In the genomic region with DNA sequence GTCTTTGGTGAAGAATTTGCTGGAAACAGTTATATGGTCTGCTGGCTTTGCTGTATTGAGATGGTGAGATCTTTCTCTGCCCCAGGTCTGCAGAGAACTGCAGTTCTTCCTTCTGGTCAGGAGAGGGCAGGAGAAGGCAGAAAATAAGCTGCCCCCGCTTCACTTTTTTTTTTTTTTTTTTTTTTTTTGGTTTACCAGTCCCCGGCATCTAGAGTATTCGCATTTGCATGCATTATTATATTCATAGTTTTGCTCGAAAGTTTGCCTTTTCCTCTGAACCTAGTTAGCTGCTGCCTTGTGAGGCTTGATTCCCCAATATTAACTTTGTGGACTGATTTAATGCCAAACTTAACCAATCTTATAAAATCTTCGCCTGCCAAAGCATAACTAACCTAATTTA, we compare ENCODE assay signal across 8 cellular contexts. TPM values are rescaled to one million over a fixed set of nuclear protein-coding genes. Genes with fewer than 3 reads are reported as not detected.
DNase-seq lines count a peak whose midpoint lies in the region; ATAC-seq, FAIRE-seq and TF ChIP-seq lines count a peak whose summit lies in the region.

No MANE protein-coding gene starts in this region.

- no peak overlapping the region for H3K27ac Mint-ChIP-seq in activated CD8-positive, alpha-beta T cell treated with anti-CD3 and anti-CD28 coated beads for 36 hours
- H3K27ac Mint-ChIP-seq in progenitor cell of endocrine pancreas, result no peak overlapping the region

- peak; percentile 88 for TF ChIP-seq CTCF in D721Med (IDR thresholded peaks at IDR 0.05; ENCODE audit: insufficient read depth, missing control alignments)
- TF ChIP-seq CTCF in activated CD8-positive, alpha-beta T cell treated with anti-CD3 and anti-CD28 coated beads for 36 hours (IDR thresholded peaks at IDR 0.05), result peak; percentile 80
- TF ChIP-seq CTCF in progenitor cell of endocrine pancreas (IDR thresholded peaks at IDR 0.05; ENCODE audit: unreplicated experiment), result peak; percentile 79

- FAIRE-seq in D721Med (lab: Jason Lieb, UNC), result no peak

- ATAC-seq in activated CD8-positive, alpha-beta T cell treated with anti-CD3 and anti-CD28 coated beads for 36 hours, result peak; percentile 94
- ATAC-seq in HG03045 (IDR thresholded peaks at IDR 0.05; ENCODE audit: unreplicated experiment) (no peak), HG02852 (IDR thresholded peaks at IDR 0.05; ENCODE audit: unreplicated experiment) (no peak)

- POLR2A ChIA-PET in activated CD8-positive, alpha-beta T cell treated with anti-CD3 and anti-CD28 coated beads for 36 hours (lab: Charles Lee), result interaction anchor here (0.7 to 1.8 kb wide), 4 partner anchors 10 to 78 kb away, joined by 3 to 7 read pairs (median 4); a partner anchor contains a TSS

- no peaks in the 10 kb centered on the region for H3K27me3 ChIP-seq in H7 (ENCODE audit: control insufficient read depth, insufficient read depth, low read length)

- H3K36me3 ChIP-seq in H7 (replicated peaks; ENCODE audit: control insufficient read depth, insufficient read depth, low read length), result no peaks in the 10 kb centered on the region

- intact Hi-C loops in activated CD8-positive, alpha-beta T cell treated with anti-CD3 and anti-CD28 coated beads for 36 hours (cut with micrococcal nuclease), result loop anchor here (5.0 to 10.0 kb wide), 3 partner anchors 122 to 390 kb away; a partner anchor contains a TSS

- no peaks in the 10 kb centered on the region for H3K9me3 Mint-ChIP-seq in activated CD8-positive, alpha-beta T cell treated with anti-CD3 and anti-CD28 coated beads for 36 hours
- H3K9me3 Mint-ChIP-seq in progenitor cell of endocrine pancreas (ENCODE audit: low read depth), result peaks cover 4% of the 10 kb centered on the region

- no peaks in the 10 kb centered on the region for H3K36me3 Mint-ChIP-seq in activated CD8-positive, alpha-beta T cell treated with anti-CD3 and anti-CD28 coated beads for 36 hours (ENCODE audit: low read depth)
- no peaks in the 10 kb centered on the region for H3K36me3 Mint-ChIP-seq in progenitor cell of endocrine pancreas (ENCODE audit: insufficient read depth)

- no peaks in the 10 kb centered on the region for H3K4me1 Mint-ChIP-seq in activated CD8-positive, alpha-beta T cell treated with anti-CD3 and anti-CD28 coated beads for 36 hours (ENCODE audit: low read depth)
- no peaks in the 10 kb centered on the region for H3K4me1 Mint-ChIP-seq in progenitor cell of endocrine pancreas (ENCODE audit: low read depth)

- CTCF ChIA-PET in activated CD8-positive, alpha-beta T cell treated with anti-CD3 and anti-CD28 coated beads for 36 hours (lab: Charles Lee), result interaction anchor here (0.6 to 3.5 kb wide), 35 partner anchors 10 to 476 kb away, joined by 3 to 37 read pairs (median 3); a partner anchor contains a TSS

- peak; percentile 67 for DNase-seq in D721Med (ENCODE audit: insufficient read length, low spot score)
- peak; percentile 85 for DNase-seq in H7
- peak; percentile 34 for DNase-seq in NCI-H446 treated with DMSO at 0.1 percent for 48 hours (lab: John Stamatoyannopoulos, UW)
- DNase-seq in activated CD8-positive, alpha-beta T cell treated with anti-CD3 and anti-CD28 coated beads for 36 hours, result peak; percentile 37
- peak; percentile 87 for DNase-seq in germinal center (ENCODE audit: low spot score)
- no peak for DNase-seq in progenitor cell of endocrine pancreas (ENCODE audit: low spot score, unreplicated experiment)

- no peak overlapping the region for H3K4me3 Mint-ChIP-seq in activated CD8-positive, alpha-beta T cell treated with anti-CD3 and anti-CD28 coated beads for 36 hours
- H3K4me3 Mint-ChIP-seq in progenitor cell of endocrine pancreas (ENCODE audit: low read depth), result no peak overlapping the region

- peaks cover 6% of the 10 kb centered on the region for H3K27me3 Mint-ChIP-seq in activated CD8-positive, alpha-beta T cell treated with anti-CD3 and anti-CD28 coated beads for 36 hours
- H3K27me3 Mint-ChIP-seq in progenitor cell of endocrine pancreas, result peaks cover 14% of the 10 kb centered on the region

- H3K4me3 ChIP-seq in H7 (ENCODE audit: insufficient read depth, low read depth, low read length), result no peak overlapping the region

RNA-seq across cellular contexts. Expression of a gene that starts 10.6 kb away (rescaled TPM):
- total RNA-seq in H7 (2014; rRNA removed; shearing (Covaris generic)), result 37.4 and 55.2 TPM in 2 replicates
- 10 to 100 TPM; 80.0 to 83.5 TPM for total RNA-seq in activated CD8-positive, alpha-beta T cell treated with anti-CD3 and anti-CD28 coated beads for 36 hours
- total RNA-seq in progenitor cell of endocrine pancreas, result 51.3 and 54.8 TPM in 2 replicates
